ENCODE assay signal across 1 cellular context in genomic region chr2:241645056-241645914, GRCh38.
TF ChIP-seq lines count a peak whose summit lies in the region.

No MANE protein-coding gene starts in this region.

TF ChIP-seq in HepG2, 621 proteins besides CTCF, POLR2A, EP300 and RAD21 (continued from another document and continues in another):
- TF ChIP-seq LRRFIP1 (CRISPR knock-in tag; conservative IDR thresholded peaks at IDR 0.05) (no peak), AGO1 (IDR thresholded peaks at IDR 0.05; ENCODE audit: low read depth, low read length, poor library complexity, severe bottlenecking) (no peak), ZNF790 (CRISPR knock-in tag; IDR thresholded peaks at IDR 0.05; ENCODE audit: borderline replicate concordance) (peak; percentile 95; the same call in 1 of the 2 replicates), ZC3H13 (CRISPR knock-in tag; IDR thresholded peaks at IDR 0.05) (peak; percentile 84; the same call in 1 of the 2 replicates), ZBTB26 (CRISPR knock-in tag; IDR thresholded peaks at IDR 0.05; ENCODE audit: borderline replicate concordance) (no peak; the same call in 1 of the 2 replicates), ZNF691 (CRISPR knock-in tag; IDR thresholded peaks at IDR 0.05; ENCODE audit: borderline replicate concordance, low read depth) (peak; percentile 84; the same call in 1 of the 2 replicates), NR2F1 (CRISPR knock-in tag; IDR thresholded peaks at IDR 0.05) (no peak; a peak in 1 of 4 replicates), CREM (IDR thresholded peaks at IDR 0.05) (peak; percentile 76), CREM (CRISPR knock-in tag; IDR thresholded peaks at IDR 0.05) (no peak), YEATS2 (CRISPR knock-in tag; IDR thresholded peaks at IDR 0.05; ENCODE audit: borderline replicate concordance) (peak; percentile 62; the same call in 1 of the 2 replicates), DZIP1 (CRISPR knock-in tag; IDR thresholded peaks at IDR 0.05) (no peak), KMT2A (CRISPR knock-in tag; IDR thresholded peaks at IDR 0.05) (peak; percentile 84), ZBTB25 (CRISPR knock-in tag; IDR thresholded peaks at IDR 0.05) (no peak), SOX13 (IDR thresholded peaks at IDR 0.05) (no peak; the same call in 1 of the 2 replicates), SOX13 (CRISPR knock-in tag; conservative IDR thresholded peaks at IDR 0.05 in 1 of 2, IDR thresholded peaks at IDR 0.05 in 1 of 2) (peak in 1 of 2 experiments; percentile 51; a peak in 1 of 4 replicates), PRDM4 (CRISPR knock-in tag; IDR thresholded peaks at IDR 0.05; ENCODE audit: borderline replicate concordance) (no peak), ATF5 (CRISPR knock-in tag; IDR thresholded peaks at IDR 0.05; ENCODE audit: low read depth) (no peak), MIER2 (CRISPR knock-in tag; IDR thresholded peaks at IDR 0.05) (no peak), ZGPAT (CRISPR knock-in tag; IDR thresholded peaks at IDR 0.05) (peak; percentile 67; the same call in 1 of the 2 replicates), SKIL (CRISPR knock-in tag; IDR thresholded peaks at IDR 0.05; ENCODE audit: borderline replicate concordance) (no peak; the same call in 1 of the 2 replicates), SALL1 (CRISPR knock-in tag; IDR thresholded peaks at IDR 0.05) (peak; percentile 95), DNMT1 (CRISPR knock-in tag; IDR thresholded peaks at IDR 0.05) (0 out of 2 replicates have a peak, but pooled peaks have one; percentile 27), NR3C1 (CRISPR knock-in tag; IDR thresholded peaks at IDR 0.05) (no peak), ZNF619 (CRISPR knock-in tag; IDR thresholded peaks at IDR 0.05) (no peak), SMYD3 (CRISPR knock-in tag; IDR thresholded peaks at IDR 0.05) (no peak), ZNF281 (CRISPR knock-in tag; IDR thresholded peaks at IDR 0.05; ENCODE audit: borderline replicate concordance) (no peak), ZZZ3 (CRISPR knock-in tag; IDR thresholded peaks at IDR 0.05; ENCODE audit: borderline replicate concordance) (no peak), JDP2 (CRISPR knock-in tag; IDR thresholded peaks at IDR 0.05; ENCODE audit: borderline replicate concordance) (no peak), HBP1 (CRISPR knock-in tag; IDR thresholded peaks at IDR 0.05; ENCODE audit: low read depth) (no peak), ZNF550 (CRISPR knock-in tag; IDR thresholded peaks at IDR 0.05; ENCODE audit: borderline replicate concordance) (no peak; the same call in 1 of the 2 replicates), PAWR (CRISPR knock-in tag; IDR thresholded peaks at IDR 0.05; ENCODE audit: borderline replicate concordance) (no peak), ZNF503 (CRISPR knock-in tag; IDR thresholded peaks at IDR 0.05) (peak; percentile 55; the same call in 1 of the 2 replicates), ZSCAN25 (CRISPR knock-in tag; IDR thresholded peaks at IDR 0.05) (peak; percentile 96)
